Comparison of ENCODE assay signal across 8 cellular contexts in genomic region chr19:16330368-16330801, GRCh38. TPM values are rescaled to one million over a fixed set of nuclear protein-coding genes. Genes with fewer than 3 reads are reported as not detected.
DNase-seq lines count a peak whose midpoint lies in the region; ATAC-seq, FAIRE-seq and TF ChIP-seq lines count a peak whose summit lies in the region.

No MANE protein-coding gene starts in this region.

- peak overlapping the region; percentile 87 for H3K4me3 Mint-ChIP-seq in activated CD4-positive, alpha-beta T cell treated with anti-CD3 and anti-CD28 coated beads, Interleukin-2, amount 10 ng/mL, durations not matched to agents 24 days and 14 days
- H3K4me3 Mint-ChIP-seq in natural killer cell, result peak overlapping the region; percentile 93

- H3K36me3 ChIP-seq in thymus (ENCODE audit: control insufficient read depth, insufficient read depth), result peaks cover 10% of the 10 kb centered on the region

- peaks cover 1% of the 10 kb centered on the region for H3K9me3 ChIP-seq in thymus (ENCODE audit: control insufficient read depth)

- peaks cover 54% of the 10 kb centered on the region for H3K4me1 Mint-ChIP-seq in activated CD4-positive, alpha-beta T cell treated with anti-CD3 and anti-CD28 coated beads, Interleukin-2, amount 10 ng/mL, durations not matched to agents 24 days and 14 days
- peaks cover 56 to 69% of the 10 kb centered on the region in 2 donors for H3K4me1 Mint-ChIP-seq in natural killer cell

- WGBS in thymus, result 46% methylated on average over 8 of the region's 8 CpGs

- H3K27ac ChIP-seq in coronary artery, result peak overlapping the region; percentile 86 to 95
- H3K27ac ChIP-seq in thymus (ENCODE audit: low read depth), result peak overlapping the region; percentile 25

- H3K4me1 ChIP-seq in thymus (ENCODE audit: control insufficient read depth, insufficient read depth, low read length), result peaks cover 11% of the 10 kb centered on the region

- peaks cover 22% of the 10 kb centered on the region for H3K27me3 ChIP-seq in thymus (ENCODE audit: control insufficient read depth, insufficient read depth)

- peaks cover 36% of the 10 kb centered on the region for H3K36me3 Mint-ChIP-seq in activated CD4-positive, alpha-beta T cell treated with anti-CD3 and anti-CD28 coated beads, Interleukin-2, amount 10 ng/mL, durations not matched to agents 24 days and 14 days (ENCODE audit: low read depth)
- H3K36me3 Mint-ChIP-seq in natural killer cell, result peaks cover 23% of the 10 kb centered on the region

- no peaks in the 10 kb centered on the region for H3K9me3 Mint-ChIP-seq in activated CD4-positive, alpha-beta T cell treated with anti-CD3 and anti-CD28 coated beads, Interleukin-2, amount 10 ng/mL, durations not matched to agents 24 days and 14 days
- no peaks in the 10 kb centered on the region for H3K9me3 Mint-ChIP-seq in natural killer cell

- no peak for TF ChIP-seq CTCF in coronary artery (IDR thresholded peaks at IDR 0.05)
- TF ChIP-seq CTCF in natural killer cell (IDR thresholded peaks at IDR 0.05), result no peak
- no peak for TF ChIP-seq CTCF in D721Med (IDR thresholded peaks at IDR 0.05; ENCODE audit: insufficient read depth, missing control alignments)

- no peak overlapping the region for H3K4me3 ChIP-seq in coronary artery
- no peak overlapping the region for H3K4me3 ChIP-seq in thymus (ENCODE audit: low read length)

- ATAC-seq in natural killer cell, result peak; percentile 65 to 85 (median 69)
- no peak for ATAC-seq in HG02642 (IDR thresholded peaks at IDR 0.05; ENCODE audit: poor library complexity, unreplicated experiment)

- intact Hi-C loops in activated CD4-positive, alpha-beta T cell treated with anti-CD3 and anti-CD28 coated beads, Interleukin-2, amount 10 ng/mL, durations not matched to agents 24 days and 14 days (cut with micrococcal nuclease), result loop anchor here (1.0 kb wide), 1 partner anchor 9 kb away; no protein-coding TSS in a partner anchor
- intact Hi-C loops in natural killer cell (cut with micrococcal nuclease), result loop anchor here (1.0 kb wide), 2 partner anchors 8 to 39 kb away; no protein-coding TSS in a partner anchor

- DNase-seq in ELR (ENCODE audit: low read depth) (peak; percentile 99), HS-27A (ENCODE audit: low read depth) (peak; percentile 84), coronary artery (ENCODE audit: low spot score) (peak; percentile 94), natural killer cell (peak; percentile 91), D721Med (ENCODE audit: insufficient read length, low spot score) (no peak)
- peak; percentile 96 for DNase-seq in activated CD4-positive, alpha-beta T cell treated with anti-CD3 and anti-CD28 coated beads, Interleukin-2, amount 10 ng/mL, durations not matched to agents 24 days and 14 days

- H3K27ac Mint-ChIP-seq in activated CD4-positive, alpha-beta T cell treated with anti-CD3 and anti-CD28 coated beads, Interleukin-2, amount 10 ng/mL, durations not matched to agents 24 days and 14 days, result peak overlapping the region; percentile 63
- H3K27ac Mint-ChIP-seq in natural killer cell, result peak overlapping the region; percentile 98 to 99

- peaks cover 16% of the 10 kb centered on the region for H3K27me3 Mint-ChIP-seq in activated CD4-positive, alpha-beta T cell treated with anti-CD3 and anti-CD28 coated beads, Interleukin-2, amount 10 ng/mL, durations not matched to agents 24 days and 14 days
- H3K27me3 Mint-ChIP-seq in natural killer cell (ENCODE audit: low read depth in 2 of 2), result no peaks in the 10 kb centered on the region

- FAIRE-seq in D721Med (lab: Jason Lieb, UNC), result no peak

RNA-seq across cellular contexts. Expression of gene KLF2, which starts 5.8 kb away (rescaled TPM):
- total RNA-seq in activated CD4-positive, alpha-beta T cell treated with anti-CD3 and anti-CD28 coated beads, Interleukin-2, amount 10 ng/mL, durations not matched to agents 24 days and 14 days, result 2.2 and 3.7 TPM in 2 replicates
- 100 to 1,000 TPM; 246 to 645 (median 377) TPM for total RNA-seq in natural killer cell
- 16.5 TPM for polyA plus RNA-seq in thymus

Comparison
In these comparisons a context has a peak if more than half of its experiments do, and no peak if none do; other contexts are left out.
1. RNA of gene KLF2, which starts 5.8 kb away (total RNA-seq): 246 to 645 TPM in natural killer cell; 2.2 to 3.7 TPM in activated CD4-positive, alpha-beta T cell treated with anti-CD3 and anti-CD28 coated beads, Interleukin-2, amount 10 ng/mL, durations not matched to agents 24 days and 14 days; every median in the first group is over 10 times any median in the second.